In genomic region chrX:99001286-99001685, GRCh38 we compare ENCODE assay signal across 25 cellular contexts.
DNase-seq lines count a peak whose midpoint lies in the region; ATAC-seq and TF ChIP-seq lines count a peak whose summit lies in the region.
"Had no signal": no experiment of that assay in that cellular context is flagged by ENCODE, and none has a peak within 500 bp of the region (broad histone marks: within the 10 kb centered on the region; RNA-seq: fewer than 3 reads in every experiment).

No MANE protein-coding gene starts in this region.

- POLR2A ChIA-PET in WTC11 (lab: Charles Lee), result no interaction called here

- H3K27ac ChIP-seq in HUES6 (ENCODE audit: low read depth, low read length) (0 out of 2 replicates have a peak overlapping the region, but pooled peaks have one; percentile 11), mesendoderm (ENCODE audit: low read depth, low read length) (no peak overlapping the region)
- H3K27ac ChIP-seq: BLaER1 had no signal

- no peak overlapping the region for H3K4me3 ChIP-seq in H7 (ENCODE audit: insufficient read depth, low read depth, low read length)
- no peak overlapping the region for H3K4me3 ChIP-seq in HUES6 (ENCODE audit: low read depth, low read length)
- H3K4me3 ChIP-seq in mesendoderm (ENCODE audit: low read length), result no peak overlapping the region
- H3K4me3 ChIP-seq: BLaER1 had no signal

- CTCF ChIA-PET in WTC11 (lab: Charles Lee), result no interaction called here

- WGBS in mesendoderm (ENCODE audit: extremely low coverage, insufficient coverage, low lambda C conversion rate), result no CpG with 5 or more reads among the region's 1 CpG

- H3K4me1 ChIP-seq in HUES6 (ENCODE audit: control insufficient read depth, insufficient read depth, low read length), result peaks cover 8% of the 10 kb centered on the region; the same call in 1 of the 2 replicates
- H3K4me1 ChIP-seq in mesendoderm (ENCODE audit: control insufficient read depth, low read depth, low read length), result no peaks in the 10 kb centered on the region
- H3K4me1 ChIP-seq: BE2C, BLaER1 had no signal

- no peak overlapping the region for H3K27ac Mint-ChIP-seq in WTC11
- H3K27ac Mint-ChIP-seq: CD14-positive monocyte; CD4-positive, alpha-beta memory T cell; CD4-positive, CD25-positive, alpha-beta regulatory T cell; CD8-positive, alpha-beta memory T cell had no signal

- no peaks in the 10 kb centered on the region for H3K79me2 ChIP-seq in mesendoderm (ENCODE audit: control insufficient read depth, insufficient read depth, low read length)

- no peak overlapping the region for H3K4me3 Mint-ChIP-seq in WTC11
- H3K4me3 Mint-ChIP-seq: CD14-positive monocyte; CD4-positive, alpha-beta memory T cell; CD4-positive, CD25-positive, alpha-beta regulatory T cell; CD8-positive, alpha-beta memory T cell had no signal

- H3K4me2 ChIP-seq in mesendoderm (ENCODE audit: low read length), result no peak overlapping the region
- H3K4me2 ChIP-seq: BLaER1 had no signal

- no peak overlapping the region for H2BK120ac ChIP-seq in mesendoderm (ENCODE audit: low read depth, low read length)

- ATAC-seq in WTC11 (peak; percentile 58), HG02973 (IDR thresholded peaks at IDR 0.05; ENCODE audit: unreplicated experiment) (no peak)

- H3K9me3 Mint-ChIP-seq in WTC11, result peaks cover 29% of the 10 kb centered on the region

- H3K27me3 ChIP-seq in H7 (ENCODE audit: control insufficient read depth, insufficient read depth, low read length) (no peaks in the 10 kb centered on the region), HUES6 (ENCODE audit: control insufficient read depth, insufficient read depth, low read length) (no peaks in the 10 kb centered on the region), mesendoderm (ENCODE audit: insufficient read depth, low read length, poor library complexity) (no peaks in the 10 kb centered on the region)
- H3K27me3 ChIP-seq: BE2C had no signal

- no peak overlapping the region for H3K9ac ChIP-seq in HUES6 (ENCODE audit: low read length)
- no peak overlapping the region for H3K9ac ChIP-seq in mesendoderm (ENCODE audit: low read length)
- H3K9ac ChIP-seq: BLaER1 had no signal

- H3K36me3 ChIP-seq in H7 (replicated peaks; ENCODE audit: control insufficient read depth, insufficient read depth, low read length) (no peaks in the 10 kb centered on the region), HUES6 (ENCODE audit: control insufficient read depth, insufficient read depth, low read length) (no peaks in the 10 kb centered on the region), mesendoderm (ENCODE audit: control insufficient read depth, insufficient read depth, low read length) (no peaks in the 10 kb centered on the region)
- H3K36me3 ChIP-seq: BE2C, BLaER1 had no signal

- peaks cover 19% of the 10 kb centered on the region for H3K36me3 Mint-ChIP-seq in WTC11
- H3K36me3 Mint-ChIP-seq: CD14-positive monocyte; CD4-positive, alpha-beta memory T cell; CD4-positive, CD25-positive, alpha-beta regulatory T cell; CD8-positive, alpha-beta memory T cell had no signal

- H3K4me1 Mint-ChIP-seq in WTC11, result peaks cover 8% of the 10 kb centered on the region
- H3K4me1 Mint-ChIP-seq: CD14-positive monocyte; CD4-positive, alpha-beta memory T cell; CD4-positive, CD25-positive, alpha-beta regulatory T cell; CD8-positive, alpha-beta memory T cell had no signal

- no peak overlapping the region for H3K56ac ChIP-seq in mesendoderm (ENCODE audit: low read length)

- H2BK5ac ChIP-seq in mesendoderm (ENCODE audit: low read length), result no peak overlapping the region

- no peak overlapping the region for H2AK5ac ChIP-seq in mesendoderm (ENCODE audit: low read length)

- no peaks in the 10 kb centered on the region for H3K79me1 ChIP-seq in mesendoderm (ENCODE audit: low read length)

- H3K4ac ChIP-seq in mesendoderm (ENCODE audit: low read depth, low read length), result no peak overlapping the region

- no peak overlapping the region for H4K8ac ChIP-seq in mesendoderm (ENCODE audit: low read depth, low read length)

- H3K9me3 ChIP-seq in HUES6 (ENCODE audit: control insufficient read depth, insufficient read depth, low read depth, low read length), result 0 out of 2 replicates have a peak, but pooled peaks cover 15% of the 10 kb centered on the region
- H3K9me3 ChIP-seq: BE2C had no signal

- H3K23ac ChIP-seq in mesendoderm (ENCODE audit: low read length), result no peak overlapping the region

- no peak overlapping the region for H2BK15ac ChIP-seq in mesendoderm (replicated peaks; ENCODE audit: low read depth)

- no peak overlapping the region for H3K18ac ChIP-seq in mesendoderm (ENCODE audit: low read length)

- peak; percentile 1 for DNase-seq in H7
- DNase-seq in WTC11 (ENCODE audit: low spot score), result no peak
- peak; percentile 7 for DNase-seq in mesendoderm
- no peak for DNase-seq in SKM-1 (lab: John Stamatoyannopoulos, UW; ENCODE audit: unreplicated experiment)
- DNase-seq in pons (ENCODE audit: low spot score), result no peak
- DNase-seq in NCI-H1436 treated with DMSO at 0.1 percent for 48 hours (lab: John Stamatoyannopoulos, UW), result no peak
- DNase-seq: 8988T; ACHN; BE2C; C1 segment of cervical spinal cord; CD4-positive, alpha-beta memory T cell; CD4-positive, CD25-positive, alpha-beta regulatory T cell; CD8-positive, alpha-beta memory T cell; COR-L47; DMS 273 treated with DMSO at 0.1 percent for 48 hours; DMS153; DMS53; DMS79; DND-41; EL; GF-D8 had no signal

- no peak for TF ChIP-seq CTCF in WTC11 (IDR thresholded peaks at IDR 0.05)

- H4K5ac ChIP-seq in mesendoderm (ENCODE audit: low read length), result no peak overlapping the region

- H3K27me3 Mint-ChIP-seq in WTC11 (ENCODE audit: low read depth), result no peaks in the 10 kb centered on the region
- H3K27me3 Mint-ChIP-seq: CD4-positive, alpha-beta memory T cell; CD4-positive, CD25-positive, alpha-beta regulatory T cell had no signal

TF ChIP-seq in WTC11, 78 proteins besides CTCF, POLR2A, EP300 and RAD21 (continues in another document):
- TF ChIP-seq ZNF121 (CRISPR knock-in tag; IDR thresholded peaks at IDR 0.05), result no peak
- no peak for TF ChIP-seq NFE2L1 (CRISPR knock-in tag; IDR thresholded peaks at IDR 0.05)
- no peak for TF ChIP-seq ZNF281 (CRISPR knock-in tag; IDR thresholded peaks at IDR 0.05)
- no peak for TF ChIP-seq OVOL2 (CRISPR knock-in tag; IDR thresholded peaks at IDR 0.05; ENCODE audit: borderline replicate concordance)
- TF ChIP-seq ZNF232 (CRISPR knock-in tag; IDR thresholded peaks at IDR 0.05), result no peak
- TF ChIP-seq ZNF671 (CRISPR knock-in tag; IDR thresholded peaks at IDR 0.05), result no peak
- TF ChIP-seq ZSCAN18 (CRISPR knock-in tag; IDR thresholded peaks at IDR 0.05), result no peak
- no peak for TF ChIP-seq RORB (CRISPR knock-in tag; IDR thresholded peaks at IDR 0.05)
- no peak for TF ChIP-seq CDX4 (CRISPR knock-in tag; IDR thresholded peaks at IDR 0.05; ENCODE audit: borderline replicate concordance)
- no peak for TF ChIP-seq SMAD3 (CRISPR knock-in tag; IDR thresholded peaks at IDR 0.05; ENCODE audit: borderline replicate concordance)
- TF ChIP-seq ZNF396 (CRISPR knock-in tag; IDR thresholded peaks at IDR 0.05; ENCODE audit: borderline replicate concordance), result no peak

Comparison
In these comparisons a context has a peak if more than half of its experiments do, and no peak if none do; other contexts are left out.
1. DNase-seq: peak in H7 (single experiment) and mesendoderm (single experiment); none in WTC11 (single experiment), SKM-1 (single experiment), pons (single experiment) and NCI-H1436 treated with DMSO at 0.1 percent for 48 hours (single experiment).